ENCODE assay signal across 28 cellular contexts in the genomic region with DNA sequence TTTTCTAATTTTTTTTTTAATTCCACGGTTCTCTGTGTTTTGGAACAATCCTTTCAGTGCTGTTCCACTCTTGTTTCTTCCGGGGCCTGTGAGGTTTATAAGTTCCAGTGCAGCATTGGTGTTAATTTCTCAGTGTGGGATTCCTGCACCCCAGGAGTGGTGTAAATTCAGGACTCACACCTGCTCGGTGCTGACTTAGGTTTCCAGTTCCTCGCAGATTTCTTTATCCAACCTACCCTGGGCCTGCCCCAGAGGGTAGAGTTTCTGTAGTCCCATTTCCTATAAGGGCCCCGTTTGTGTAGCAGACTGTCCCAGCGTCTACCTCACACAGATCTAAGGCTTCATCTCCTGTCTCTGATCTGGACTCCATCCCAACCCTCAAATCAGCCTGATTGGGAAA. TPM values are rescaled to one million over a fixed set of nuclear protein-coding genes. Genes with fewer than 3 reads are reported as not detected.
"Had no signal": no experiment of that assay in that cellular context is flagged by ENCODE, and none has a peak within 500 bp of the region (broad histone marks: within the 10 kb centered on the region; RNA-seq: fewer than 3 reads in every experiment).

No MANE protein-coding gene starts in this region.

- H3K4me1 ChIP-seq: colonic mucosa, esophagus squamous epithelium, gastroesophageal sphincter, lower lobe of right lung had no signal

- DNase-seq: colonic mucosa; cortex of kidney; effector CD8-positive, alpha-beta T cell; effector memory CD8-positive, alpha-beta T cell; endodermal cell; erythroblast; esophagus squamous epithelium; foreskin fibroblast; foreskin melanocyte; heart left ventricle; hypothalamus; immature natural killer cell; islet precursor cell; kidney; kidney glomerular epithelial cell; left colon; left ventricle myocardium inferior; lower lobe of right lung; mesenchymal stem cell; mucosa of descending colon had no signal

- H3K36me3 ChIP-seq: colonic mucosa, esophagus squamous epithelium, gastroesophageal sphincter, heart left ventricle, left ventricle myocardium inferior, lower lobe of right lung had no signal

- H3K9me3 Mint-ChIP-seq: dendritic cell treated with granulocyte-macrophage colony-stimulating factor and Interleukin-4, amounts not matched to agents 40 ng/mL and 50 ng/mL, for 4 days; effector memory CD8-positive, alpha-beta T cell; mesothelial cell of epicardium had no signal

- H3K4me1 Mint-ChIP-seq: endodermal cell, immature natural killer cell had no signal

- H2AFZ ChIP-seq: hepatocyte had no signal

- H3K36me3 Mint-ChIP-seq: immature natural killer cell, mesothelial cell of epicardium had no signal

- ATAC-seq: effector memory CD8-positive, alpha-beta T cell; esophagus mucosa; gastroesophageal sphincter; heart left ventricle; left colon; left lobe of liver; lower lobe of right lung; mucosa of descending colon had no signal

- FAIRE-seq: endometrium, kidney had no signal

- H3K4me2 ChIP-seq: hepatocyte had no signal

- H3K27ac Mint-ChIP-seq: dendritic cell treated with granulocyte-macrophage colony-stimulating factor and Interleukin-4, amounts not matched to agents 40 ng/mL and 50 ng/mL, for 4 days; effector memory CD8-positive, alpha-beta T cell; endodermal cell; immature natural killer cell; mesothelial cell of epicardium had no signal

- H3K79me2 ChIP-seq: hepatocyte had no signal

- H3K27me3 ChIP-seq: colonic mucosa, esophagus squamous epithelium, gastroesophageal sphincter, heart left ventricle, hepatocyte had no signal

- H3K27ac ChIP-seq: colonic mucosa, epithelial cell of prostate, esophagus squamous epithelium, gastroesophageal sphincter, heart left ventricle, hepatocyte, left ventricle myocardium inferior, lower lobe of right lung had no signal

- H3K4me3 ChIP-seq: colonic mucosa, esophagus squamous epithelium, gastroesophageal sphincter, heart left ventricle, hepatocyte, left ventricle myocardium inferior, lower lobe of right lung, mucosa of descending colon had no signal

- H3K9me3 ChIP-seq: colonic mucosa, esophagus squamous epithelium, gastroesophageal sphincter, heart left ventricle, left ventricle myocardium inferior, lower lobe of right lung, mucosa of descending colon had no signal

- H3K4me3 Mint-ChIP-seq: dendritic cell treated with granulocyte-macrophage colony-stimulating factor and Interleukin-4, amounts not matched to agents 40 ng/mL and 50 ng/mL, for 4 days; effector memory CD8-positive, alpha-beta T cell; endodermal cell; immature natural killer cell; mesothelial cell of epicardium had no signal

RNA-seq across cellular contexts. Expression of a gene that starts 27.4 kb away (rescaled TPM):
- polyA plus RNA-seq: immature natural killer cell had no signal
